27 cellular contexts compared by ENCODE assay signal in genomic region chr10:55979203-55979602, GRCh38.
"Had no signal": no experiment of that assay in that cellular context is flagged by ENCODE, and none has a peak within 500 bp of the region (broad histone marks: within the 10 kb centered on the region; RNA-seq: fewer than 3 reads in every experiment).

No MANE protein-coding gene starts in this region.

- H3K27me3 Mint-ChIP-seq: activated naive CD8-positive, alpha-beta T cell treated with anti-CD3 and anti-CD28 coated beads for 36 hours had no signal

- H3K4me3 ChIP-seq: coronary artery, gastroesophageal sphincter, pancreas, psoas muscle, upper lobe of left lung had no signal

- H3K36me3 ChIP-seq: gastroesophageal sphincter, pancreas, upper lobe of left lung, WERI-Rb-1 had no signal

- H3K4me1 Mint-ChIP-seq: activated naive CD8-positive, alpha-beta T cell treated with anti-CD3 and anti-CD28 coated beads for 36 hours; natural killer cell had no signal

- H3K27me3 ChIP-seq: gastroesophageal sphincter, pancreas, upper lobe of left lung had no signal

- FAIRE-seq: bronchial epithelial cell, islet of Langerhans, pancreas, TTC549 had no signal

- H3K27ac Mint-ChIP-seq: activated naive CD8-positive, alpha-beta T cell treated with anti-CD3 and anti-CD28 coated beads for 36 hours; activated T-helper 2 cell treated with anti-CD3 and anti-CD28 coated beads, Interferon-gamma antibody, Interleukin-2, Interleukin-4, amounts not matched to agents 10 μg/mL and 5 μg/mL and 100 μg/mL, durations not matched to agents 14 hours and 24 hours and 36 hours; natural killer cell had no signal

- H3K9me3 ChIP-seq: gastroesophageal sphincter, pancreas, psoas muscle, upper lobe of left lung had no signal

- H3K9me3 Mint-ChIP-seq: activated naive CD8-positive, alpha-beta T cell treated with anti-CD3 and anti-CD28 coated beads for 36 hours; activated T-helper 2 cell treated with anti-CD3 and anti-CD28 coated beads, Interferon-gamma antibody, Interleukin-2, Interleukin-4, amounts not matched to agents 10 μg/mL and 5 μg/mL and 100 μg/mL, durations not matched to agents 14 hours and 24 hours and 36 hours had no signal

- DNase-seq: activated CD8-positive, alpha-beta memory T cell treated with anti-CD3 and anti-CD28 coated beads for 24 hours; activated CD8-positive, alpha-beta memory T cell treated with anti-CD3 and anti-CD28 coated beads, Interleukin-2, amount 50 U/mL, for 48 hours; activated naive CD4-positive, alpha-beta T cell treated with Interleukin-2 at 50 U/mL for 16 hours; activated naive CD8-positive, alpha-beta T cell treated with anti-CD3 and anti-CD28 coated beads for 36 hours; activated T-cell treated with anti-CD3 and anti-CD28 coated beads, Interleukin-2, amount 50 U/mL, for 4 hours; cerebellar nuclear complex; head of caudate nucleus; hypothalamus; left ventricle myocardium superior; mammary epithelial cell; midbrain; natural killer cell; pancreas; psoas muscle; right cardiac atrium; stimulated activated CD4-positive, alpha-beta T cell treated with anti-CD3 and anti-CD28 coated beads, Interleukin-12 subunit alpha, Interleukin-12 subunit beta, amount 100 ng/mL, for 4 hours; stimulated activated CD4-positive, alpha-beta T cell treated with anti-CD3 and anti-CD28 coated beads, Interleukin-4, amount 100 ng/mL, for 4 hours; stimulated activated naive CD8-positive, alpha-beta T cell treated with anti-CD3 and anti-CD28 coated beads, Interleukin-15, Interleukin-2, amounts not matched to agents 100 U/mL and 50 U/mL, for 24 hours; T-helper 1 cell; upper lobe of left lung; WERI-Rb-1 had no signal

- H3K4me1 ChIP-seq: gastroesophageal sphincter, pancreas, psoas muscle, upper lobe of left lung had no signal

- H3K4me3 Mint-ChIP-seq: activated naive CD8-positive, alpha-beta T cell treated with anti-CD3 and anti-CD28 coated beads for 36 hours; activated T-cell treated with anti-CD3 and anti-CD28 coated beads, Interleukin-2, amount 50 U/mL, for 4 hours; natural killer cell had no signal

- H3K27ac ChIP-seq: coronary artery, gastroesophageal sphincter, pancreas, psoas muscle, upper lobe of left lung, WERI-Rb-1 had no signal

- H3K36me3 Mint-ChIP-seq: activated naive CD8-positive, alpha-beta T cell treated with anti-CD3 and anti-CD28 coated beads for 36 hours; natural killer cell had no signal
